Comparison of ENCODE assay signal across 8 cellular contexts in the genomic region with DNA sequence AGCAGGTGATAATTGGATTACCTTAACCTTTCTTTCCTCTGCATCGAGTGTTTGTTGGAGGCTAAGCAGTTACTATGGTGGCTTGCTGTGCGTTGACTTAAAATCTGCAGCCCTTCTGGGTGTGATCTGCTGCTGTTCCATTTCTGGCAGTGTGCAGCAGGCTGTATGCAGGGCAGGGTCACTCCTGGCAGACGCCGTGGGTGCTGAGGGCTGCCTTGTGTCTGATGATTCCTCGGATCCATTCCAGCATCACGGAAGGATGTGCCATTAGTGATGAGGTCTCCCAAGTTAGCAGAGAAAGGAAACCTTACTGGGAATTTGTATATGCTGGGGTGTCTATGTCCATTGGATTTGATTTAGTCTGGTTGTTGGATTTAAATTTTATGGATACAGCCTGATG.
"Had no signal": no experiment of that assay in that cellular context is flagged by ENCODE, and none has a peak within 500 bp of the region (broad histone marks: within the 10 kb centered on the region; RNA-seq: fewer than 3 reads in every experiment).

No MANE protein-coding gene starts in this region.

- H3K36me3 Mint-ChIP-seq: IgD-negative memory B cell had no signal

- H3K27ac Mint-ChIP-seq: GM23338, H9, IgD-negative memory B cell had no signal

- H3K27me3 Mint-ChIP-seq: IgD-negative memory B cell had no signal

- DNase-seq: H9, HCEC 1CT had no signal

- ATAC-seq: GM23338, HepG2 had no signal

- H3K4me3 Mint-ChIP-seq: GM23338, H9, IgD-negative memory B cell had no signal

- H3K27ac ChIP-seq: HL-60 had no signal

- H3K4me2 ChIP-seq: GM23338 had no signal

- H2AFZ ChIP-seq: GM23338 had no signal

- H3K4me3 ChIP-seq: GM23338 had no signal

- H3K9me3 Mint-ChIP-seq: GM23338, H9, IgD-negative memory B cell had no signal

- FAIRE-seq: H1, H54, HepG2 had no signal

- H3K4me1 Mint-ChIP-seq: IgD-negative memory B cell had no signal
